ENCODE assay signal across 23 cellular contexts in genomic region chr3:185486371-185486770, GRCh38.
"Had no signal": no experiment of that assay in that cellular context is flagged by ENCODE, and none has a peak within 500 bp of the region (broad histone marks: within the 10 kb centered on the region; RNA-seq: fewer than 3 reads in every experiment).

No MANE protein-coding gene starts in this region.

- H3K4me1 ChIP-seq: esophagus muscularis mucosa, foreskin keratinocyte, gastrocnemius medialis, gastroesophageal sphincter, heart left ventricle had no signal

- H3K4me3 ChIP-seq: colonic mucosa, coronary artery, dorsolateral prefrontal cortex, esophagus muscularis mucosa, esophagus squamous epithelium, gastrocnemius medialis, gastroesophageal sphincter, heart left ventricle had no signal

- H3K27ac ChIP-seq: colonic mucosa, coronary artery, dorsolateral prefrontal cortex, epithelial cell of prostate, esophagus muscularis mucosa, esophagus squamous epithelium, foreskin keratinocyte, gastrocnemius medialis, gastroesophageal sphincter, heart left ventricle had no signal

- H3K27me3 ChIP-seq: colonic mucosa, dorsolateral prefrontal cortex, esophagus muscularis mucosa, esophagus squamous epithelium, foreskin keratinocyte, gastrocnemius medialis, gastroesophageal sphincter, heart left ventricle had no signal

- DNase-seq: colonic mucosa; cortex of kidney; dermis blood vessel endothelial cell; dorsolateral prefrontal cortex; effector CD4-positive, alpha-beta T cell; effector CD8-positive, alpha-beta T cell; effector memory CD4-positive, alpha-beta T cell; effector memory CD8-positive, alpha-beta T cell; endodermal cell; erythroblast; esophagus squamous epithelium; foreskin fibroblast; foreskin keratinocyte; foreskin melanocyte; gastrocnemius medialis; glutamatergic neuron; head of caudate nucleus; heart left ventricle had no signal

- H3K9me3 ChIP-seq: colonic mucosa, esophagus muscularis mucosa, esophagus squamous epithelium, gastrocnemius medialis, gastroesophageal sphincter, heart left ventricle had no signal

- ATAC-seq: effector memory CD8-positive, alpha-beta T cell; esophagus mucosa; foreskin keratinocyte; gastrocnemius medialis; gastroesophageal sphincter; heart left ventricle had no signal
